In genomic region chr18:23617412-23618009, GRCh38 we compare ENCODE assay signal across 13 cellular contexts. TPM values are rescaled to one million over a fixed set of nuclear protein-coding genes. Genes with fewer than 3 reads are reported as not detected.
A peak's percentile ranks its signal among the peaks of the same experiment; 100 is the strongest.
DNase-seq lines count a peak whose midpoint lies in the region; ATAC-seq, FAIRE-seq and TF ChIP-seq lines count a peak whose summit lies in the region.
"Had no signal": no experiment of that assay in that cellular context is flagged by ENCODE, and none has a peak within 500 bp of the region (broad histone marks: within the 10 kb centered on the region; RNA-seq: fewer than 3 reads in every experiment).

No MANE protein-coding gene starts in this region.

- no peak for FAIRE-seq in A549 (lab: Jason Lieb, UNC)
- peak; percentile 76 for FAIRE-seq in GM12878 (lab: Jason Lieb, UNC)

- CTCF ChIA-PET in A549 (lab: Yijun Ruan, JAX), result interaction anchor here (1.7 to 5.8 kb wide), 2 partner anchors 29 to 84 kb away, joined by 4 to 89 read pairs; no protein-coding TSS in a partner anchor
- CTCF ChIA-PET in GM12878 (lab: Yijun Ruan, JAX), result interaction anchor here (0.6 to 2.5 kb wide), 6 partner anchors 11 to 130 kb away, joined by 3 to 22 read pairs (median 10); no protein-coding TSS in a partner anchor

- WGBS in A549 (ENCODE audit: missing lambda C conversion rate), result 25% methylated on average over 4 of the region's 4 CpGs
- 0% methylated on average over 4 of the region's 4 CpGs for WGBS in GM12878 (ENCODE audit: insufficient coverage, insufficient replicate concordance, low lambda C conversion rate, missing lambda C conversion rate)

- SMC1A ChIA-PET in GM12878 (lab: Charles Lee; ENCODE audit: uncharacterized antibody, unreplicated experiment), result interaction anchor here (0.6 to 3.2 kb wide), 11 partner anchors 9 to 163 kb away, joined by 3 to 28 read pairs (median 6); partner anchors contain the start of gene NPC1

- peaks cover 26% of the 10 kb centered on the region for H3K4me1 Mint-ChIP-seq in CD14-positive monocyte

- H3K27ac Mint-ChIP-seq in CD14-positive monocyte, result peak overlapping the region in 1 of 7 donors; percentile 10
- H3K27ac Mint-ChIP-seq: WTC11 had no signal

- POLR2A ChIA-PET in A549 (lab: Yijun Ruan, JAX) (no interaction called here), GM12878 (lab: Charles Lee) (interaction anchor here (0.6 to 2.5 kb wide), 7 partner anchors 10 to 1789 kb away, joined by 3 to 33 read pairs (median 4); partner anchors contain the start of gene NPC1)

- H3K4me2 ChIP-seq in A549, result peak overlapping the region; percentile 59
- H3K4me2 ChIP-seq in GM12878 (ENCODE audit: control insufficient read depth, insufficient read depth), result peak overlapping the region; percentile 21

- H3K36me3 ChIP-seq in GM12878 (ENCODE audit: control insufficient read depth in 2 of 2, insufficient read depth in 2 of 2, low read length in 1 of 2), result no peaks in the 10 kb centered on the region
- H3K36me3 ChIP-seq: gastrocnemius medialis had no signal

- no peaks in the 10 kb centered on the region for H3K79me2 ChIP-seq in GM12878 (ENCODE audit: control insufficient read depth, insufficient read depth, low read length)

- no peaks in the 10 kb centered on the region for H3K9me3 ChIP-seq in A549
- H3K9me3 ChIP-seq in GM12878 (replicated peaks; ENCODE audit: control insufficient read depth, insufficient read depth, low read length), result no peaks in the 10 kb centered on the region
- H3K9me3 ChIP-seq: gastrocnemius medialis had no signal

- RAD21 ChIA-PET in GM12878 (lab: Charles Lee; ENCODE audit: unreplicated experiment), result interaction anchor here (0.6 to 3.2 kb wide), 9 partner anchors 10 to 212 kb away, joined by 3 to 22 read pairs (median 7); partner anchors contain the start of gene NPC1

- peak overlapping the region; percentile 44 for H3K9ac ChIP-seq in GM12878 (ENCODE audit: control insufficient read depth, insufficient read depth, low read length)
- H3K9ac ChIP-seq: GM23248 had no signal

- TF ChIP-seq POLR2A in A549 (IDR thresholded peaks at IDR 0.05; ENCODE audit: low read length) (no peak), GM19099 (IDR thresholded peaks at IDR 0.05; ENCODE audit: extremely low read depth, insufficient read length, low read depth) (peak; percentile 29), GM12878 (IDR thresholded peaks at IDR 0.05; ENCODE audit: low read depth, low read length) (no peak)

- peak overlapping the region; percentile 59 to 86 for H3K27ac ChIP-seq in A549
- peak overlapping the region; percentile 62 for H3K27ac ChIP-seq in GM12878 (ENCODE audit: control insufficient read depth, insufficient read depth)
- H3K27ac ChIP-seq: gastrocnemius medialis, GM23248, RWPE1 had no signal

- in situ Hi-C loops in GM12878 (cut with MboI), result no loop called here

- ATAC-seq in A549, result no peak
- ATAC-seq in HG02938 (IDR thresholded peaks at IDR 0.05; ENCODE audit: unreplicated experiment), result peak; percentile 55
- peak; percentile 58 for ATAC-seq in GM12878
- ATAC-seq in esophagus mucosa, result no peak
- ATAC-seq: gastrocnemius medialis, WTC11 had no signal

- TF ChIP-seq EP300 in A549 (IDR thresholded peaks at IDR 0.05) (no peak), GM12878 (IDR thresholded peaks at IDR 0.05; ENCODE audit: borderline replicate concordance in 1 of 2, control insufficient read depth in 1 of 2, low read depth in 2 of 2, low read length in 2 of 2) (peak in 1 of 2 experiments; percentile 46; a peak in 2 of 4 replicates)

- TF ChIP-seq CTCF in A549 (IDR thresholded peaks at IDR 0.05) (no peak), GM12878 (IDR thresholded peaks at IDR 0.05 in 2 of 3, conservative IDR thresholded peaks at IDR 0.05 in 1 of 3; ENCODE audit: control insufficient read depth in 2 of 3, extremely low read depth in 1 of 3, insufficient read depth in 1 of 3, low read depth in 3 of 3, low read length in 3 of 3) (no peak), CD14-positive monocyte (IDR thresholded peaks at IDR 0.05) (no peak)

- peaks cover 0 to 8% (median 0%) of the 10 kb centered on the region in 7 donors for H3K9me3 Mint-ChIP-seq in CD14-positive monocyte
- H3K9me3 Mint-ChIP-seq: WTC11 had no signal

- peaks cover 0 to 5% of the 10 kb centered on the region in 2 experiments; a peak in 2 of 4 replicates for H3K27me3 ChIP-seq in GM12878 (replicated peaks in 1 of 2; ENCODE audit: control insufficient read depth in 2 of 2, insufficient read depth in 2 of 2, low read length in 1 of 2)

- H3K4me3 Mint-ChIP-seq in CD14-positive monocyte, result no peak overlapping the region

- TF ChIP-seq RAD21 in A549 (conservative IDR thresholded peaks at IDR 0.05 in 1 of 2, IDR thresholded peaks at IDR 0.05 in 1 of 2) (no peak), GM12878 (IDR thresholded peaks at IDR 0.05; ENCODE audit: insufficient read depth, low read depth, low read length) (no peak)

- BruUV-seq in GM12878 (replicated peaks; lab: Mats Ljungman, UMichigan), result no TSS peak

- H3K27me3 Mint-ChIP-seq in CD14-positive monocyte (ENCODE audit: low read depth in 3 of 3), result peaks cover 21 to 38% (median 28%) of the 10 kb centered on the region in 3 donors

- no peaks in the 10 kb centered on the region for H4K20me1 ChIP-seq in GM12878 (ENCODE audit: control insufficient read depth, insufficient read depth)

- no peak for DNase-seq in A549 (ENCODE audit: low read depth in 1 of 2, low spot score in 1 of 2)
- peak; percentile 65 for DNase-seq in GM12878 (ENCODE audit: low read depth, low spot score)
- no peak for DNase-seq in AML-193 (lab: John Stamatoyannopoulos, UW)
- no peak for DNase-seq in NCI-H510A treated with DMSO at 0.1 percent for 48 hours (lab: John Stamatoyannopoulos, UW)
- no peak for DNase-seq in CD14-positive monocyte (ENCODE audit: low spot score)
- DNase-seq: gastrocnemius medialis, GM23248, NCI-H1930 had no signal

- H3K36me3 Mint-ChIP-seq in CD14-positive monocyte, result peaks cover 3 to 6% of the 10 kb centered on the region in 2 donors
- H3K36me3 Mint-ChIP-seq: WTC11 had no signal

- H3K4me1 ChIP-seq in A549 (peaks cover 40% of the 10 kb centered on the region), GM12878 (ENCODE audit: control insufficient read depth, insufficient read depth, low read length) (peaks cover 17% of the 10 kb centered on the region)
- H3K4me1 ChIP-seq: gastrocnemius medialis had no signal

- H3K4me3 ChIP-seq in A549 (no peak overlapping the region), GM12878 (peak overlapping the region; percentile 42; the same call in 1 of the 2 replicates)
- H3K4me3 ChIP-seq: gastrocnemius medialis, GM23248 had no signal

- intact Hi-C loops in GM12878 (cut with micrococcal nuclease; ENCODE audit: unreplicated experiment) (loop anchor here (2.0 kb wide), 1 partner anchor 31 kb away; the partner anchor contains the start of gene NPC1), CD14-positive monocyte (cut with micrococcal nuclease) (no loop called here)

- peak overlapping the region; percentile 66 for H2AFZ ChIP-seq in GM12878 (ENCODE audit: control insufficient read depth, low read depth, low read length)
- H2AFZ ChIP-seq: GM23248 had no signal

RNA-seq across cellular contexts. Expression of gene NPC1, which starts 31.2 kb away (rescaled TPM):
- polyA plus RNA-seq in A549 (2011; rRNA removed) (42.5 and 45.0 TPM in 2 replicates), A549 (2017; fragmentation: RNase III; extraction: RNeasy Plus Mini Kit Qiagen cat#74134 plus additional on column Dnase treatment) (56.9 to 69.2 TPM (median 61.4 TPM) in 3 replicates), GM12878 (2011; rRNA removed) (38.3 and 45.2 TPM in 2 replicates), GM12878 (2014; fragmentation: Illumina TruSeq; extraction: Trizol) (17.4 and 21.1 TPM in 2 replicates), GM12878 (2014; fragmentation: Nextera tagmentation; extraction: Ambion mirVana) (10 to 100 TPM; 10.1 to 11.0 TPM), GM12878 (2014; rRNA removed) (15.8 and 19.0 TPM in 2 replicates), GM12878 (2016; fragmentation: Nextera tagmentation; extraction: Ambion mirVana) (10 to 100 TPM; 20.6 to 24.4 TPM), CD14-positive monocyte (10 to 100 TPM in 1 of 2 donors, 1 to 10 TPM in 1; 7.5 to 17.9 TPM)
- polyA plus RNA-seq in A549 (2012; cell fraction: cytosol; rRNA removed), result 31.4 and 37.2 TPM in 2 replicates
- 106 and 115 TPM in 2 replicates for polyA plus RNA-seq in A549 (2012; cell fraction: nucleus; rRNA removed)
- polyA minus RNA-seq in A549 (2011; rRNA and poly(A)+ RNA removed), result 121 and 124 TPM in 2 replicates
- 177 TPM in 2 replicates for total RNA-seq in GM12878 (2013; cell fraction: nucleolus; rRNA removed)
- total RNA-seq in GM12878 (2014; rRNA removed) (18.9 and 24.0 TPM in 2 replicates), GM12878 (2014; rRNA removed; fragmentation: Illumina TruSeq; extraction: Trizol) (19.9 and 21.1 TPM in 2 replicates), GM12878 (2021) (22.9 and 25.5 TPM in 2 replicates), esophagus mucosa (38.1 TPM)
- polyA plus RNA-seq in GM12878 (2011; ENCODE audit: low read depth), result 8.6 TPM
- 52.8 and 53.1 TPM in 2 replicates for polyA plus RNA-seq in GM12878 (2011; cell fraction: cytosol; rRNA removed)
- polyA plus RNA-seq in GM12878 (2011; cell fraction: nucleus; rRNA removed), result 114 and 152 TPM in 2 replicates
- 12.9 and 20.2 TPM in 2 replicates for polyA plus RNA-seq in GM12878 (2012)
- 106 and 135 TPM in 2 replicates for polyA minus RNA-seq in GM12878 (2011; rRNA and poly(A)+ RNA removed)
- 26.2 and 31.5 TPM in 2 replicates for polyA minus RNA-seq in GM12878 (2011; cell fraction: cytosol; rRNA and poly(A)+ RNA removed)
- 98.8 and 143 TPM in 2 replicates for polyA minus RNA-seq in GM12878 (2011; cell fraction: nucleus; rRNA and poly(A)+ RNA removed)

RNA-seq across cellular contexts. Expression of gene ANKRD29, which starts 45.2 kb away (rescaled TPM):
- polyA plus RNA-seq in A549 (2011; rRNA removed) (25.2 and 25.4 TPM in 2 replicates), A549 (2017; fragmentation: RNase III; extraction: RNeasy Plus Mini Kit Qiagen cat#74134 plus additional on column Dnase treatment) (12.4 to 17.4 TPM (median 17.2 TPM) in 3 replicates), GM12878 (2011; rRNA removed) (9.2 and 15.1 TPM in 2 replicates), GM12878 (2014; fragmentation: Illumina TruSeq; extraction: Trizol) (2.4 and 3.5 TPM in 2 replicates), GM12878 (2014; fragmentation: Nextera tagmentation; extraction: Ambion mirVana) (under 1 TPM; 0.53 to 0.62 TPM), GM12878 (2014; rRNA removed) (1.2 and 2.5 TPM in 2 replicates), GM12878 (2016; fragmentation: Nextera tagmentation; extraction: Ambion mirVana) (1 to 10 TPM; 1.6 TPM), CD14-positive monocyte (under 1 TPM in 1 of 2 donors, not detected in 1; 0.11 TPM)
- polyA plus RNA-seq in A549 (2012; cell fraction: cytosol; rRNA removed), result 10.5 and 12.3 TPM in 2 replicates
- 13.5 and 15.5 TPM in 2 replicates for polyA plus RNA-seq in A549 (2012; cell fraction: nucleus; rRNA removed)
- polyA minus RNA-seq in A549 (2011; rRNA and poly(A)+ RNA removed), result 13.2 and 17.2 TPM in 2 replicates
- total RNA-seq in GM12878 (2013; cell fraction: nucleolus; rRNA removed), result 1.8 and 2.9 TPM in 2 replicates
- total RNA-seq in GM12878 (2014; rRNA removed) (0.98 and 1.3 TPM in 2 replicates), GM12878 (2014; rRNA removed; fragmentation: Illumina TruSeq; extraction: Trizol) (1.6 TPM in 2 replicates), GM12878 (2021) (1.4 and 1.7 TPM in 2 replicates), esophagus mucosa (11.2 TPM)
- 0.18 TPM for polyA plus RNA-seq in GM12878 (2011; ENCODE audit: low read depth)
- polyA plus RNA-seq in GM12878 (2011; cell fraction: cytosol; rRNA removed), result 4.4 and 6.0 TPM in 2 replicates
- polyA plus RNA-seq in GM12878 (2011; cell fraction: nucleus; rRNA removed), result 4.7 and 5.0 TPM in 2 replicates
- polyA plus RNA-seq in GM12878 (2012), result 0.32 and 0.37 TPM in 2 replicates
- polyA minus RNA-seq in GM12878 (2011; rRNA and poly(A)+ RNA removed), result 3.4 and 4.3 TPM in 2 replicates
- polyA minus RNA-seq in GM12878 (2011; cell fraction: cytosol; rRNA and poly(A)+ RNA removed), result 3.2 and 4.4 TPM in 2 replicates
- polyA minus RNA-seq in GM12878 (2011; cell fraction: nucleus; rRNA and poly(A)+ RNA removed), result 3.1 and 6.1 TPM in 2 replicates

Comparison
In these comparisons a context has a peak if more than half of its experiments do, and no peak if none do; other contexts are left out.
1. ATAC-seq: peak in HG02938 (single experiment) and GM12878 (single experiment); none in A549 (0 of 2) and esophagus mucosa (single experiment).
2. Of the 24 proteins assayed by ChIP-seq in both GM12878 and A549: peak only in GM12878: CHD2; only in A549: none; in both: none; in neither: 22; mixed calls (peak in some experiments, not most) for 1.